Comparison of ENCODE assay signal across 1 cellular context in genomic region chr13:48492123-48493075, GRCh38.
TF ChIP-seq lines count a peak whose summit lies in the region.

No MANE protein-coding gene starts in this region.

TF ChIP-seq in SK-N-SH, 30 proteins besides CTCF, POLR2A, EP300 and RAD21 (continued from another document):
- no peak for TF ChIP-seq IRF3 (IDR thresholded peaks at IDR 0.05; ENCODE audit: low read depth, low read length)
